Comparison of ENCODE assay signal across 11 cellular contexts in genomic region chrX:118751950-118752783, GRCh38. TPM values are rescaled to one million over a fixed set of nuclear protein-coding genes. Genes with fewer than 3 reads are reported as not detected.
DNase-seq lines count a peak whose midpoint lies in the region; ATAC-seq, FAIRE-seq and TF ChIP-seq lines count a peak whose summit lies in the region.
"Had no signal": no experiment of that assay in that cellular context is flagged by ENCODE, and none has a peak within 500 bp of the region (broad histone marks: within the 10 kb centered on the region; RNA-seq: fewer than 3 reads in every experiment).

No MANE protein-coding gene starts in this region.

- TF ChIP-seq EP300 in suprapubic skin (IDR thresholded peaks at IDR 0.05) = no peak

- H3K27me3 ChIP-seq in keratinocyte (ENCODE audit: control insufficient read depth, extremely low read depth, insufficient read depth, low read length) = no peaks in the 10 kb centered on the region
- H3K27me3 ChIP-seq in suprapubic skin = no peaks in the 10 kb centered on the region

- peak; percentile 36 for FAIRE-seq in keratinocyte (lab: Jason Lieb, UNC)

- no peak overlapping the region for H3K4me3 ChIP-seq in keratinocyte (ENCODE audit: control insufficient read depth in 2 of 3, extremely low read depth in 1 of 3, insufficient read depth in 2 of 3, low read depth in 1 of 3, low read length in 3 of 3)
- no peak overlapping the region for H3K4me3 ChIP-seq in suprapubic skin
- H3K4me3 ChIP-seq in lower leg skin (ENCODE audit: low read depth, poor library complexity, severe bottlenecking) = no peak overlapping the region

- no peak overlapping the region for H2AFZ ChIP-seq in keratinocyte (ENCODE audit: control insufficient read depth, low read length)

- H3K36me3 ChIP-seq in keratinocyte (ENCODE audit: control insufficient read depth in 2 of 2, extremely low read depth in 1 of 2, insufficient read depth in 2 of 2, low read length in 2 of 2) = peaks cover 2% of the 10 kb centered on the region in 2 experiments
- no peaks in the 10 kb centered on the region for H3K36me3 ChIP-seq in suprapubic skin

- TF ChIP-seq POLR2A in suprapubic skin (IDR thresholded peaks at IDR 0.05) = no peak
- TF ChIP-seq POLR2A in lower leg skin (IDR thresholded peaks at IDR 0.05) = no peak

- no peak for TF ChIP-seq CTCF in keratinocyte (optimal IDR thresholded peaks at IDR 0.05 in 1 of 3, IDR thresholded peaks at IDR 0.05 in 1 of 3, conservative IDR thresholded peaks at IDR 0.05 in 1 of 3; ENCODE audit: extremely low read depth in 1 of 3, insufficient read depth in 2 of 3, low read length in 3 of 3)
- no peak for TF ChIP-seq CTCF in suprapubic skin (IDR thresholded peaks at IDR 0.05)
- TF ChIP-seq CTCF in lower leg skin (IDR thresholded peaks at IDR 0.05) = no peak

- dilution Hi-C loops in keratinocyte (cut with MboI; ENCODE audit: extremely low pct_ligation_motif_present, low sequenced_read_pairs) = no loop called here

- no peaks in the 10 kb centered on the region for H3K9me1 ChIP-seq in keratinocyte (ENCODE audit: control insufficient read depth, extremely low read depth, insufficient read depth, low read length)

- DNase-seq in keratinocyte (ENCODE audit: low read depth, low spot score) = no peak
- DNase-seq in SHP77 treated with DMSO at 0.1 percent for 48 hours (lab: John Stamatoyannopoulos, UW) = no peak
- no peak for DNase-seq in NCI-H1105 (lab: John Stamatoyannopoulos, UW)
- no peak for DNase-seq in suprapubic skin (ENCODE audit: low spot score in 2 of 2)
- DNase-seq in lower leg skin (ENCODE audit: low spot score in 2 of 2) = no peak
- DNase-seq: head of caudate nucleus, occipital lobe had no signal

- H3K4me1 ChIP-seq in keratinocyte (ENCODE audit: control insufficient read depth, extremely low read depth, insufficient read depth, low read length) (peaks cover 9% of the 10 kb centered on the region), suprapubic skin (no peaks in the 10 kb centered on the region)

- ATAC-seq in GM18867 (IDR thresholded peaks at IDR 0.05; ENCODE audit: unreplicated experiment) (peak; percentile 83), GM21825 (IDR thresholded peaks at IDR 0.05; ENCODE audit: unreplicated experiment) (peak; percentile 81), HG03558 (IDR thresholded peaks at IDR 0.05; ENCODE audit: extremely low read depth, unreplicated experiment) (peak; percentile 71)

- H3K79me2 ChIP-seq in keratinocyte (ENCODE audit: control insufficient read depth, insufficient read depth, low read length) = no peaks in the 10 kb centered on the region

- peak overlapping the region; percentile 22 for H3K4me2 ChIP-seq in keratinocyte (ENCODE audit: control insufficient read depth, extremely low read depth, insufficient read depth, low read depth, low read length)

- 75% methylated on average over 9 of the region's 9 CpGs for WGBS in suprapubic skin
- WGBS in lower leg skin, 2 donors = 77 to 84% methylated on average over 9 of the region's 9 CpGs

- no peak overlapping the region for H3K9ac ChIP-seq in keratinocyte (ENCODE audit: control insufficient read depth, extremely low read depth, insufficient read depth, low read length)

- H4K20me1 ChIP-seq in keratinocyte (ENCODE audit: control insufficient read depth, extremely low read depth, insufficient read depth, low read length) = no peaks in the 10 kb centered on the region

- H3K27ac ChIP-seq in keratinocyte (ENCODE audit: control insufficient read depth, insufficient read depth, low read length) = no peak overlapping the region
- no peak overlapping the region for H3K27ac ChIP-seq in suprapubic skin

- H3K9me3 ChIP-seq in keratinocyte (ENCODE audit: control insufficient read depth, low read depth, low read length) (no peaks in the 10 kb centered on the region), suprapubic skin (no peaks in the 10 kb centered on the region)

- intact Hi-C loops in lower leg skin (cut with DNase I; ENCODE audit: low total_unique reads) = no loop called here

RNA-seq across cellular contexts. Expression of gene IL13RA1, which starts 24.8 kb away (rescaled TPM):
- polyA plus RNA-seq in keratinocyte = 17.9 to 27.8 TPM (median 22.8 TPM) in 3 replicates
- 6.0 TPM for polyA plus RNA-seq in keratinocyte (2011; ENCODE audit: low read depth)
- 14.7 and 26.6 TPM in 2 replicates for polyA plus RNA-seq in keratinocyte (2011; cell fraction: cytosol; rRNA removed)
- polyA plus RNA-seq in keratinocyte (2011; cell fraction: nucleus; rRNA removed) = 21.1 and 27.5 TPM in 2 replicates
- polyA plus RNA-seq in keratinocyte (2012; ENCODE audit: low replicate concordance) = 11.4 and 19.7 TPM in 2 replicates
- 5.7 to 21.7 TPM (median 15.5 TPM) in 3 replicates for polyA minus RNA-seq in keratinocyte
- 12.3 TPM for polyA minus RNA-seq in keratinocyte (2011; cell fraction: cytosol; rRNA and poly(A)+ RNA removed)
- polyA minus RNA-seq in keratinocyte (2011; cell fraction: nucleus; rRNA and poly(A)+ RNA removed) = 12.9 and 28.4 TPM in 2 replicates
- total RNA-seq in suprapubic skin (10 to 100 TPM; 20.7 to 26.2 (median 24.8) TPM), lower leg skin (10 to 100 TPM; 14.4 to 33.0 (median 19.5) TPM)
- total RNA-seq: T-helper 2 cell treated with Interferon-gamma antibody and Interleukin-4, amounts not matched to agents 100 ng/mL and 5 ng/mL, for 36 hours had no signal
